ENCODE assay signal across 9 cellular contexts in the genomic region with DNA sequence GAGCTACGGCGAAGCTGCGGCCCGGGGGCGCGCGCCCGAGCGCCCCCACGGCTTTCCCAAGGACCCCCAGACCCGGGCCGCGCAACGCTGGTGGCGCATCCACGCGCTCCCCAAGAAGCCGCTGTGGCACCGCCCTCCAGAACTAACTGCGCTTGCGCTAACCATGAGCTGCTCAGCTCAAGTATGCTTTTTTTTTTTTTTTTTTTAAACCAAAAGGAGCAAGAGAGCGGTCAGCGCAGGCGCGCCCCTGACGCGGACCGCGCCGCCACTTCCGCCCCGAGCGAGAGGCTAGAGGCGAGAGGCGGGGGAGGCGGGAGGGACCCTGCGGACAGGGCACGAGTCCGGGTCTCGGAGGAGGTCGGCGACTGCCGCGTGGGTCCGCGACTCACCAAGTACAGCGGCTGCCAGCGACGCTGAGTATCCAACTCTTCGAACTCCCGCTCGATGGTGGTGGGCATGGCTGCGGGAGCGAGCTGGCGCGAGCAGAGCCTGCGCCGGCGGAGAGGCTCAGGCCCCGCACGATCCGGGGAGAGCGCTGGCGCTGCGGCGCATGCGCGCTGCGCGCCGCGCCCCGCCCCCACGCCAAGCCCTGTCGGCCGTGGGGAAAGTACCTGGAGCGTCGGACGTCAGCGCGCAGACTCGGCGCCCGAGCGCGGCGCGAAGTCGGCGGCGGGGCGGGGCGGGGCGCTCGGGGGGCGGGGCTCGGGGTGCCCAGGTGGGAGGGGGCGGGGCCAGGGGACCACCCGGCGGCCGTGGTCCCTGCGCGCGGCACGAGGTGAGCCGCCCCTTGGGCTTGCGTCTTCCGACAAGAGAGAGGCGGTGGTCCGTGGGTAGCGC. TPM values are rescaled to one million over a fixed set of nuclear protein-coding genes. Genes with fewer than 3 reads are reported as not detected.
DNase-seq lines count a peak whose midpoint lies in the region; ATAC-seq, FAIRE-seq and TF ChIP-seq lines count a peak whose summit lies in the region.
"Had no signal": no experiment of that assay in that cellular context is flagged by ENCODE, and none has a peak within 500 bp of the region (broad histone marks: within the 10 kb centered on the region; RNA-seq: fewer than 3 reads in every experiment).

A gene (minus strand): TSS at position 554 of the 837 bp plus-strand sequence. CDS start 96 bp downstream, at position 458.

- H3K4me1 Mint-ChIP-seq in WTC11 (peaks cover 62% of the 10 kb centered on the region), immature natural killer cell (peaks cover 67 to 81% of the 10 kb centered on the region in 2 donors)

- POLR2A ChIA-PET in WTC11 (lab: Charles Lee): interaction anchor here (0.6 to 1.7 kb wide), 16 partner anchors 17 to 444 kb away, joined by 3 to 20 read pairs (median 4); a partner anchor contains a TSS

- H3K4me3 ChIP-seq in AG09309 (ENCODE audit: control insufficient read depth, low read depth, low read length) (peak within 1 kb of the TSS; percentile 83), bronchial epithelial cell (ENCODE audit: low read depth, low read length) (peak within 1 kb of the TSS; percentile 87)

- H3K27ac Mint-ChIP-seq in WTC11 (peak within 1 kb of the TSS; percentile 83), immature natural killer cell (peak within 1 kb of the TSS; percentile 97 to 100 (median 98))

- TF ChIP-seq CTCF in AG09309 (IDR thresholded peaks at IDR 0.05; ENCODE audit: control insufficient read depth, insufficient read depth, low read depth, low read length, missing control alignments) (no peak), WTC11 (IDR thresholded peaks at IDR 0.05) (no peak), bronchial epithelial cell (IDR thresholded peaks at IDR 0.05; ENCODE audit: insufficient read depth, low read length, severe bottlenecking) (no peak)

- H3K27me3 Mint-ChIP-seq in WTC11 (ENCODE audit: low read depth) (peaks cover 2% of the 10 kb centered on the region; the same call in 1 of the 2 replicates), immature natural killer cell (ENCODE audit: low read depth in 3 of 3) (peaks cover 18 to 26% (median 22%) of the 10 kb centered on the region in 3 donors)

- no peaks in the 10 kb centered on the region for H3K36me3 Mint-ChIP-seq in WTC11
- H3K36me3 Mint-ChIP-seq in immature natural killer cell: no peaks in the 10 kb centered on the region

- ATAC-seq in GM19023 (IDR thresholded peaks at IDR 0.05; ENCODE audit: unreplicated experiment): peak; percentile 76
- peak; percentile 68 for ATAC-seq in HG03196 (IDR thresholded peaks at IDR 0.05; ENCODE audit: unreplicated experiment)
- peak; percentile 83 for ATAC-seq in WTC11

- CTCF ChIA-PET in WTC11 (lab: Charles Lee): interaction anchor here (0.6 to 3.3 kb wide), 12 partner anchors 22 to 556 kb away, joined by 3 to 30 read pairs (median 4); a partner anchor contains a TSS

- FAIRE-seq in bronchial epithelial cell (lab: Jason Lieb, UNC): no peak
- FAIRE-seq: TTC549 had no signal

- H3K9me3 Mint-ChIP-seq in WTC11: peaks cover 7% of the 10 kb centered on the region; the same call in 1 of the 2 replicates
- no peaks in the 10 kb centered on the region for H3K9me3 Mint-ChIP-seq in immature natural killer cell

- no peaks in the 10 kb centered on the region for H3K36me3 ChIP-seq in bronchial epithelial cell (ENCODE audit: control insufficient read depth, insufficient read depth, low read length)

- peak; percentile 84 for DNase-seq in AG09309 (ENCODE audit: low read depth)
- peak; percentile 88 for DNase-seq in NCI-H226
- peak; percentile 80 for DNase-seq in WTC11 (ENCODE audit: low spot score)
- peak; percentile 88 for DNase-seq in bronchial epithelial cell (ENCODE audit: low read depth)
- peak; percentile 94 to 97 (median 96) for DNase-seq in immature natural killer cell
- DNase-seq in smooth muscle cell of the brain vasculature (ENCODE audit: low read depth, low spot score): peak; percentile 87

- peak within 1 kb of the TSS; percentile 86 for H3K4me3 Mint-ChIP-seq in WTC11
- H3K4me3 Mint-ChIP-seq in immature natural killer cell: peak within 1 kb of the TSS; percentile 92 to 97 (median 96)

- no peaks in the 10 kb centered on the region for H3K27me3 ChIP-seq in bronchial epithelial cell (ENCODE audit: control insufficient read depth, insufficient read depth, low read length)

TF ChIP-seq in WTC11, 78 proteins besides CTCF, POLR2A, EP300 and RAD21 (continues in another document):
- TF ChIP-seq, protein P1, sequence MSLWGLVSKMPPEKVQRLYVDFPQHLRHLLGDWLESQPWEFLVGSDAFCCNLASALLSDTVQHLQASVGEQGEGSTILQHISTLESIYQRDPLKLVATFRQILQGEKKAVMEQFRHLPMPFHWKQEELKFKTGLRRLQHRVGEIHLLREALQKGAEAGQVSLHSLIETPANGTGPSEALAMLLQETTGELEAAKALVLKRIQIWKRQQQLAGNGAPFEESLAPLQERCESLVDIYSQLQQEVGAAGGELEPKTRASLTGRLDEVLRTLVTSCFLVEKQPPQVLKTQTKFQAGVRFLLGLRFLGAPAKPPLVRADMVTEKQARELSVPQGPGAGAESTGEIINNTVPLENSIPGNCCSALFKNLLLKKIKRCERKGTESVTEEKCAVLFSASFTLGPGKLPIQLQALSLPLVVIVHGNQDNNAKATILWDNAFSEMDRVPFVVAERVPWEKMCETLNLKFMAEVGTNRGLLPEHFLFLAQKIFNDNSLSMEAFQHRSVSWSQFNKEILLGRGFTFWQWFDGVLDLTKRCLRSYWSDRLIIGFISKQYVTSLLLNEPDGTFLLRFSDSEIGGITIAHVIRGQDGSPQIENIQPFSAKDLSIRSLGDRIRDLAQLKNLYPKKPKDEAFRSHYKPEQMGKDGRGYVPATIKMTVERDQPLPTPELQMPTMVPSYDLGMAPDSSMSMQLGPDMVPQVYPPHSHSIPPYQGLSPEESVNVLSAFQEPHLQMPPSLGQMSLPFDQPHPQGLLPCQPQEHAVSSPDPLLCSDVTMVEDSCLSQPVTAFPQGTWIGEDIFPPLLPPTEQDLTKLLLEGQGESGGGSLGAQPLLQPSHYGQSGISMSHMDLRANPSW (CRISPR knock-in tag; conservative IDR thresholded peaks at IDR 0.05; ENCODE audit: low read depth): peak; percentile 82; the same call in 1 of the 2 replicates
- TF ChIP-seq, protein P2, sequence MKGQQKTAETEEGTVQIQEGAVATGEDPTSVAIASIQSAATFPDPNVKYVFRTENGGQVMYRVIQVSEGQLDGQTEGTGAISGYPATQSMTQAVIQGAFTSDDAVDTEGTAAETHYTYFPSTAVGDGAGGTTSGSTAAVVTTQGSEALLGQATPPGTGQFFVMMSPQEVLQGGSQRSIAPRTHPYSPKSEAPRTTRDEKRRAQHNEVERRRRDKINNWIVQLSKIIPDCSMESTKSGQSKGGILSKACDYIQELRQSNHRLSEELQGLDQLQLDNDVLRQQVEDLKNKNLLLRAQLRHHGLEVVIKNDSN (CRISPR knock-in tag; IDR thresholded peaks at IDR 0.05): peak; percentile 49; the same call in 1 of the 2 replicates
- TF ChIP-seq ZNF138 (CRISPR knock-in tag; conservative IDR thresholded peaks at IDR 0.05) (no peak), GABPB1 (CRISPR knock-in tag; IDR thresholded peaks at IDR 0.05) (peak; percentile 64), GRHL2 (CRISPR knock-in tag; IDR thresholded peaks at IDR 0.05; ENCODE audit: insufficient replicate concordance, severe bottlenecking) (no peak), JUN (CRISPR knock-in tag; IDR thresholded peaks at IDR 0.05) (no peak), GTF2I (CRISPR knock-in tag; conservative IDR thresholded peaks at IDR 0.05) (no peak), NR3C1 (CRISPR knock-in tag; conservative IDR thresholded peaks at IDR 0.05; ENCODE audit: low read depth) (peak; percentile 90; the same call in 1 of the 2 replicates), FOXK1 (CRISPR knock-in tag; IDR thresholded peaks at IDR 0.05) (peak; percentile 58), ZNF219 (CRISPR knock-in tag; IDR thresholded peaks at IDR 0.05; ENCODE audit: borderline replicate concordance) (peak; percentile 10; the same call in 1 of the 2 replicates), ZNF232 (CRISPR knock-in tag; IDR thresholded peaks at IDR 0.05) (0 out of 2 replicates have a peak, but pooled peaks have one; percentile 73)
- TF ChIP-seq, protein P3, sequence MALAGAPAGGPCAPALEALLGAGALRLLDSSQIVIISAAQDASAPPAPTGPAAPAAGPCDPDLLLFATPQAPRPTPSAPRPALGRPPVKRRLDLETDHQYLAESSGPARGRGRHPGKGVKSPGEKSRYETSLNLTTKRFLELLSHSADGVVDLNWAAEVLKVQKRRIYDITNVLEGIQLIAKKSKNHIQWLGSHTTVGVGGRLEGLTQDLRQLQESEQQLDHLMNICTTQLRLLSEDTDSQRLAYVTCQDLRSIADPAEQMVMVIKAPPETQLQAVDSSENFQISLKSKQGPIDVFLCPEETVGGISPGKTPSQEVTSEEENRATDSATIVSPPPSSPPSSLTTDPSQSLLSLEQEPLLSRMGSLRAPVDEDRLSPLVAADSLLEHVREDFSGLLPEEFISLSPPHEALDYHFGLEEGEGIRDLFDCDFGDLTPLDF (CRISPR knock-in tag; IDR thresholded peaks at IDR 0.05): no peak
- TF ChIP-seq, protein P4, sequence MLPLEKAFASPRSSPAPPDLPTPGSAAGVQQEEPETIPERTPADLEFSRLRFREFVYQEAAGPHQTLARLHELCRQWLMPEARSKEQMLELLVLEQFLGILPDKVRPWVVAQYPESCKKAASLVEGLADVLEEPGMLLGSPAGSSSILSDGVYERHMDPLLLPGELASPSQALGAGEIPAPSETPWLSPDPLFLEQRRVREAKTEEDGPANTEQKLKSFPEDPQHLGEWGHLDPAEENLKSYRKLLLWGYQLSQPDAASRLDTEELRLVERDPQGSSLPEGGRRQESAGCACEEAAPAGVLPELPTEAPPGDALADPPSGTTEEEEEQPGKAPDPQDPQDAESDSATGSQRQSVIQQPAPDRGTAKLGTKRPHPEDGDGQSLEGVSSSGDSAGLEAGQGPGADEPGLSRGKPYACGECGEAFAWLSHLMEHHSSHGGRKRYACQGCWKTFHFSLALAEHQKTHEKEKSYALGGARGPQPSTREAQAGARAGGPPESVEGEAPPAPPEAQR (CRISPR knock-in tag; IDR thresholded peaks at IDR 0.05): no peak
- TF ChIP-seq, protein P5, sequence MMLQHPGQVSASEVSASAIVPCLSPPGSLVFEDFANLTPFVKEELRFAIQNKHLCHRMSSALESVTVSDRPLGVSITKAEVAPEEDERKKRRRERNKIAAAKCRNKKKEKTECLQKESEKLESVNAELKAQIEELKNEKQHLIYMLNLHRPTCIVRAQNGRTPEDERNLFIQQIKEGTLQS (CRISPR knock-in tag; conservative IDR thresholded peaks at IDR 0.05): no peak
- TF ChIP-seq, protein P6, sequence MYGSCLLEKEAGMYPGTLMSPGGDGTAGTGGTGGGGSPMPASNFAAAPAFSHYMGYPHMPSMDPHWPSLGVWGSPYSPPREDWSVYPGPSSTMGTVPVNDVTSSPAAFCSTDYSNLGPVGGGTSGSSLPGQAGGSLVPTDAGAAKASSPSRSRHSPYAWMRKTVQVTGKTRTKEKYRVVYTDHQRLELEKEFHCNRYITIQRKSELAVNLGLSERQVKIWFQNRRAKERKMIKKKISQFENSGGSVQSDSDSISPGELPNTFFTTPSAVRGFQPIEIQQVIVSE (CRISPR knock-in tag; IDR thresholded peaks at IDR 0.05; ENCODE audit: borderline replicate concordance): no peak

RNA-seq across cellular contexts. Expression of the gene that starts here (rescaled TPM):
- total RNA-seq in WTC11 (2021): 37.7 to 45.3 TPM (median 43.3 TPM) in 3 replicates
- total RNA-seq in bronchial epithelial cell: 47.9 and 50.1 TPM in 2 replicates
- 100 to 1,000 TPM; 103 to 122 (median 117) TPM for polyA plus RNA-seq in immature natural killer cell

Comparison
In these comparisons a context has a peak if more than half of its experiments do, and no peak if none do; other contexts are left out.
1. Peak in every context shown above with its lines: DNase-seq, ATAC-seq and H3K4me3 ChIP-seq.